In genomic region chr2:89280536-89280935, GRCh38 we compare ENCODE assay signal across 4 cellular contexts.
A peak's percentile ranks its signal among the peaks of the same experiment; 100 is the strongest.
DNase-seq lines count a peak whose midpoint lies in the region; ATAC-seq and TF ChIP-seq lines count a peak whose summit lies in the region.
"Not testable (repeated sequence)": the region's sequence is repeated elsewhere in the genome, so short reads cannot be mapped to it uniquely, and the experiment has no call there.

No MANE protein-coding gene starts in this region.

- TF ChIP-seq EP300 in upper lobe of left lung (IDR thresholded peaks at IDR 0.05): not testable (repeated sequence)

- 90% methylated on average over 2 of the region's 3 CpGs; no CpG with 5 or more reads in 1 of the 2 donors for WGBS in upper lobe of left lung, 2 donors

- peak; percentile 36; the same call in 1 of the 3 replicates for ATAC-seq in RWPE2 (ENCODE audit: low read depth)
- peak; percentile 38 to 69 for ATAC-seq in natural killer cell treated with Interleukin-12 subunit alpha and Interleukin-12 subunit beta and Interleukin-15 and Interleukin-18, amount 100 ng/mL, for 72 hours
- ATAC-seq in stimulated activated memory B cell treated with anti-CD40 and anti-IgM and Interleukin-4, amounts not matched to agents 10 μg/mL and 1 μg/mL and 100 μg/mL, for 72 hours: peak; percentile 41
- ATAC-seq in upper lobe of left lung (ENCODE audit: low FRiP score in 2 of 2): peak; percentile 36 to 70

- not testable (repeated sequence) for H3K27ac Mint-ChIP-seq in natural killer cell treated with Interleukin-12 subunit alpha and Interleukin-12 subunit beta and Interleukin-15 and Interleukin-18, amount 100 ng/mL, for 72 hours; stimulated activated memory B cell treated with anti-CD40 and anti-IgM and Interleukin-4, amounts not matched to agents 10 μg/mL and 1 μg/mL and 100 μg/mL, for 72 hours

- not testable (repeated sequence) for H3K4me1 ChIP-seq in RWPE2 (ENCODE audit: insufficient read depth, poor library complexity, severe bottlenecking); upper lobe of left lung

- H3K4me1 Mint-ChIP-seq in natural killer cell treated with Interleukin-12 subunit alpha and Interleukin-12 subunit beta and Interleukin-15 and Interleukin-18, amount 100 ng/mL, for 72 hours (ENCODE audit: low read depth in 2 of 2); stimulated activated memory B cell treated with anti-CD40 and anti-IgM and Interleukin-4, amounts not matched to agents 10 μg/mL and 1 μg/mL and 100 μg/mL, for 72 hours: not testable (repeated sequence)

- not testable (repeated sequence) for H3K4me3 Mint-ChIP-seq in natural killer cell treated with Interleukin-12 subunit alpha and Interleukin-12 subunit beta and Interleukin-15 and Interleukin-18, amount 100 ng/mL, for 72 hours; stimulated activated memory B cell treated with anti-CD40 and anti-IgM and Interleukin-4, amounts not matched to agents 10 μg/mL and 1 μg/mL and 100 μg/mL, for 72 hours

- not testable (repeated sequence) for TF ChIP-seq POLR2A in upper lobe of left lung (IDR thresholded peaks at IDR 0.05)

- TF ChIP-seq CTCF in RWPE2 (IDR thresholded peaks at IDR 0.05; ENCODE audit: poor library complexity, severe bottlenecking); upper lobe of left lung (IDR thresholded peaks at IDR 0.05): not testable (repeated sequence)

- not testable (repeated sequence) for H3K27me3 Mint-ChIP-seq in natural killer cell treated with Interleukin-12 subunit alpha and Interleukin-12 subunit beta and Interleukin-15 and Interleukin-18, amount 100 ng/mL, for 72 hours; stimulated activated memory B cell treated with anti-CD40 and anti-IgM and Interleukin-4, amounts not matched to agents 10 μg/mL and 1 μg/mL and 100 μg/mL, for 72 hours

- H3K27me3 ChIP-seq in RWPE2 (ENCODE audit: insufficient read depth, poor library complexity, severe bottlenecking); upper lobe of left lung: not testable (repeated sequence)

- DNase-seq in RWPE2 (ENCODE audit: low spot score); natural killer cell treated with Interleukin-12 subunit alpha and Interleukin-12 subunit beta and Interleukin-15 and Interleukin-18, amount 100 ng/mL, for 72 hours (ENCODE audit: low spot score); upper lobe of left lung: not testable (repeated sequence)

- not testable (repeated sequence) for H3K9me3 Mint-ChIP-seq in natural killer cell treated with Interleukin-12 subunit alpha and Interleukin-12 subunit beta and Interleukin-15 and Interleukin-18, amount 100 ng/mL, for 72 hours; stimulated activated memory B cell treated with anti-CD40 and anti-IgM and Interleukin-4, amounts not matched to agents 10 μg/mL and 1 μg/mL and 100 μg/mL, for 72 hours

- not testable (repeated sequence) for H3K36me3 Mint-ChIP-seq in natural killer cell treated with Interleukin-12 subunit alpha and Interleukin-12 subunit beta and Interleukin-15 and Interleukin-18, amount 100 ng/mL, for 72 hours; stimulated activated memory B cell treated with anti-CD40 and anti-IgM and Interleukin-4, amounts not matched to agents 10 μg/mL and 1 μg/mL and 100 μg/mL, for 72 hours

- H3K4me3 ChIP-seq in RWPE2 (ENCODE audit: severe bottlenecking); upper lobe of left lung: not testable (repeated sequence)

- not testable (repeated sequence) for H3K27ac ChIP-seq in RWPE2 (ENCODE audit: poor library complexity, severe bottlenecking); upper lobe of left lung

- H3K9me3 ChIP-seq in RWPE2 (ENCODE audit: severe bottlenecking); upper lobe of left lung: not testable (repeated sequence)

- not testable (repeated sequence) for H3K36me3 ChIP-seq in RWPE2 (ENCODE audit: low read depth); upper lobe of left lung
